In genomic region chr1:40036574-40036973, GRCh38 we compare ENCODE assay signal across 8 cellular contexts. TPM values are rescaled to one million over a fixed set of nuclear protein-coding genes. Genes with fewer than 3 reads are reported as not detected.
DNase-seq lines count a peak whose midpoint lies in the region; ATAC-seq and TF ChIP-seq lines count a peak whose summit lies in the region.

No MANE protein-coding gene starts in this region.

- no peak for TF ChIP-seq CTCF in gastrocnemius medialis (IDR thresholded peaks at IDR 0.05 in 4 of 5, conservative IDR thresholded peaks at IDR 0.05 in 1 of 5)

- no peaks in the 10 kb centered on the region for H3K9me3 ChIP-seq in gastrocnemius medialis

- in situ Hi-C loops in gastrocnemius medialis (cut with MboI; ENCODE audit: low sequenced_read_pairs in 4 of 4) = loop anchor here in 1 of 4 donors (10.0 kb wide), 1 partner anchor 112 kb away; no protein-coding TSS in a partner anchor

- POLR2A ChIA-PET in activated CD4-positive, alpha-beta T cell treated with anti-CD3 and anti-CD28 coated beads, Interleukin-2, amount 10 ng/mL, durations not matched to agents 7 days and 5 days (lab: Charles Lee) = no interaction called here

- no peak for TF ChIP-seq POLR2A in gastrocnemius medialis (IDR thresholded peaks at IDR 0.05)

- H3K4me1 ChIP-seq in gastrocnemius medialis = peaks cover 34 to 37% of the 10 kb centered on the region in 2 donors

- no peaks in the 10 kb centered on the region for H3K27me3 ChIP-seq in gastrocnemius medialis

- no peaks in the 10 kb centered on the region for H3K36me3 ChIP-seq in gastrocnemius medialis

- peak overlapping the region; percentile 95 to 100 (median 99) for H3K27ac ChIP-seq in gastrocnemius medialis

- no peaks in the 10 kb centered on the region for H3K9me3 Mint-ChIP-seq in activated T-cell treated with anti-CD3 and anti-CD28 coated beads, Interleukin-2, amount 50 U/mL, for 72 hours
- H3K9me3 Mint-ChIP-seq in activated CD4-positive, alpha-beta T cell treated with anti-CD3 and anti-CD28 coated beads, Interleukin-2, amount 10 ng/mL, durations not matched to agents 7 days and 5 days = no peaks in the 10 kb centered on the region

- no peak overlapping the region for H3K4me3 Mint-ChIP-seq in activated T-cell treated with anti-CD3 and anti-CD28 coated beads, Interleukin-2, amount 50 U/mL, for 72 hours
- H3K4me3 Mint-ChIP-seq in activated CD4-positive, alpha-beta T cell treated with anti-CD3 and anti-CD28 coated beads, Interleukin-2, amount 10 ng/mL, durations not matched to agents 7 days and 5 days = no peak overlapping the region

- peak overlapping the region in 2 of 4 donors; percentile 25 to 26 for H3K4me3 ChIP-seq in gastrocnemius medialis

- H3K4me1 Mint-ChIP-seq in activated T-cell treated with anti-CD3 and anti-CD28 coated beads, Interleukin-2, amount 50 U/mL, for 72 hours (ENCODE audit: low read depth) = peaks cover 50% of the 10 kb centered on the region
- H3K4me1 Mint-ChIP-seq in activated CD4-positive, alpha-beta T cell treated with anti-CD3 and anti-CD28 coated beads, Interleukin-2, amount 10 ng/mL, durations not matched to agents 7 days and 5 days = peaks cover 57% of the 10 kb centered on the region

- intact Hi-C loops in gastrocnemius medialis (cut with DNase I; ENCODE audit: low total_unique reads) = loop anchor here (5.0 kb wide), 1 partner anchor 356 kb away; no protein-coding TSS in a partner anchor
- intact Hi-C loops in sciatic nerve (cut with DNase I) = no loop called here

- ATAC-seq in gastrocnemius medialis (peak; percentile 35 to 40), sciatic nerve (no peak)
- no peak for ATAC-seq in activated T-cell treated with anti-CD3 and anti-CD28 coated beads, Interleukin-2, amount 50 U/mL, for 72 hours (replicated peaks in 1 of 2)

- no peak overlapping the region for H3K27ac Mint-ChIP-seq in activated T-cell treated with anti-CD3 and anti-CD28 coated beads, Interleukin-2, amount 50 U/mL, for 72 hours
- no peak overlapping the region for H3K27ac Mint-ChIP-seq in activated CD4-positive, alpha-beta T cell treated with anti-CD3 and anti-CD28 coated beads, Interleukin-2, amount 10 ng/mL, durations not matched to agents 7 days and 5 days

- DNase-seq in EL = peak; percentile 70
- DNase-seq in SKM-1 (lab: John Stamatoyannopoulos, UW; ENCODE audit: unreplicated experiment) = peak; percentile 32
- peak; percentile 55 for DNase-seq in fibroblast of the conjunctiva (ENCODE audit: low read depth)
- peak; percentile 78 to 86 for DNase-seq in gastrocnemius medialis
- no peak for DNase-seq in sciatic nerve (ENCODE audit: low spot score)
- no peak for DNase-seq in NCI-H187 treated with DMSO at 0.1 percent for 48 hours (lab: John Stamatoyannopoulos, UW)
- DNase-seq in activated T-cell treated with anti-CD3 and anti-CD28 coated beads, Interleukin-2, amount 50 U/mL, for 72 hours = no peak
- DNase-seq in activated CD4-positive, alpha-beta T cell treated with anti-CD3 and anti-CD28 coated beads, Interleukin-2, amount 10 ng/mL, durations not matched to agents 7 days and 5 days = no peak

- CTCF ChIA-PET in activated CD4-positive, alpha-beta T cell treated with anti-CD3 and anti-CD28 coated beads, Interleukin-2, amount 10 ng/mL, durations not matched to agents 7 days and 5 days (lab: Charles Lee) = no interaction called here

- no peaks in the 10 kb centered on the region for H3K27me3 Mint-ChIP-seq in activated T-cell treated with anti-CD3 and anti-CD28 coated beads, Interleukin-2, amount 50 U/mL, for 72 hours (ENCODE audit: low read depth)
- no peaks in the 10 kb centered on the region for H3K27me3 Mint-ChIP-seq in activated CD4-positive, alpha-beta T cell treated with anti-CD3 and anti-CD28 coated beads, Interleukin-2, amount 10 ng/mL, durations not matched to agents 7 days and 5 days

- peaks cover 6 to 13% of the 10 kb centered on the region in 2 donors for H3K36me3 Mint-ChIP-seq in activated T-cell treated with anti-CD3 and anti-CD28 coated beads, Interleukin-2, amount 50 U/mL, for 72 hours (ENCODE audit: insufficient read depth in 2 of 2)
- H3K36me3 Mint-ChIP-seq in activated CD4-positive, alpha-beta T cell treated with anti-CD3 and anti-CD28 coated beads, Interleukin-2, amount 10 ng/mL, durations not matched to agents 7 days and 5 days (ENCODE audit: low read depth) = peaks cover 10% of the 10 kb centered on the region

RNA-seq across cellular contexts. Expression of gene CAP1, which starts 4.0 kb away (rescaled TPM):
- total RNA-seq in gastrocnemius medialis = 10 to 100 TPM; 35.5 to 67.0 (median 48.7) TPM
- 359 TPM for total RNA-seq in sciatic nerve
- total RNA-seq in activated T-cell treated with anti-CD3 and anti-CD28 coated beads, Interleukin-2, amount 50 U/mL, for 72 hours = 100 to 1,000 TPM; 401 to 411 TPM
- total RNA-seq in activated CD4-positive, alpha-beta T cell treated with anti-CD3 and anti-CD28 coated beads, Interleukin-2, amount 10 ng/mL, durations not matched to agents 7 days and 5 days = 100 to 1,000 TPM; 740 to 752 TPM

Comparison
In these comparisons a context has a peak if more than half of its experiments do, and no peak if none do; other contexts are left out.
1. DNase-seq: peak in EL (single experiment), SKM-1 (single experiment), fibroblast of the conjunctiva (single experiment) and gastrocnemius medialis (2 of 2); none in sciatic nerve (single experiment), NCI-H187 treated with DMSO at 0.1 percent for 48 hours (single experiment), activated T-cell treated with anti-CD3 and anti-CD28 coated beads, Interleukin-2, amount 50 U/mL, for 72 hours (0 of 2) and activated CD4-positive, alpha-beta T cell treated with anti-CD3 and anti-CD28 coated beads, Interleukin-2, amount 10 ng/mL, durations not matched to agents 7 days and 5 days (single experiment).
2. ATAC-seq: peak in gastrocnemius medialis (2 of 2); none in sciatic nerve (single experiment) and activated T-cell treated with anti-CD3 and anti-CD28 coated beads, Interleukin-2, amount 50 U/mL, for 72 hours (0 of 2).